Comparison of ENCODE assay signal across 8 cellular contexts in genomic region chr14:103385153-103385993, GRCh38. TPM values are rescaled to one million over a fixed set of nuclear protein-coding genes. Genes with fewer than 3 reads are reported as not detected.
DNase-seq lines count a peak whose midpoint lies in the region; ATAC-seq and TF ChIP-seq lines count a peak whose summit lies in the region.

MARK3 (plus strand) TSS chr14:103385415; CDS start chr14:103386030, 615 bp downstream.

- H3K27ac ChIP-seq in rectal smooth muscle tissue (ENCODE audit: low read depth, low read length), result peak within 1 kb of the TSS; percentile 95
- H3K27ac ChIP-seq in aorta (ENCODE audit: low read depth in 1 of 2, low read length in 2 of 2), result peak within 1 kb of the TSS; percentile 91 to 94

- peak within 1 kb of the TSS; percentile 99 for H3K4me3 ChIP-seq in astrocyte of the cerebellum (ENCODE audit: low read depth, low read length)
- H3K4me3 ChIP-seq in rectal smooth muscle tissue (ENCODE audit: low read length), result peak within 1 kb of the TSS; percentile 89
- H3K4me3 ChIP-seq in aorta (ENCODE audit: low read length in 2 of 2), result peak within 1 kb of the TSS; percentile 92

- WGBS in aorta, 2 donors, result 0 to 1% methylated on average over 71 to 97 of the region's 97 CpGs

- peak; percentile 34 for DNase-seq in NCI-H2029 treated with DMSO at 0.1 percent for 48 hours (lab: John Stamatoyannopoulos, UW)
- DNase-seq in T-helper 9 cell, result peak; percentile 93
- peak; percentile 94 for DNase-seq in astrocyte of the cerebellum (ENCODE audit: low read depth)
- DNase-seq in hepatic stellate cell (ENCODE audit: low spot score), result peak; percentile 98
- peak; percentile 99 for DNase-seq in aorta

- H3K4me1 ChIP-seq in rectal smooth muscle tissue (ENCODE audit: control insufficient read depth, insufficient read depth, low read length), result peaks cover 13% of the 10 kb centered on the region
- H3K4me1 ChIP-seq in aorta (ENCODE audit: control insufficient read depth in 1 of 2, insufficient read depth in 2 of 2, low read length in 2 of 2), result peaks cover 0 to 5% of the 10 kb centered on the region in 2 donors

- peak; percentile 6 for TF ChIP-seq CTCF in astrocyte of the cerebellum (IDR thresholded peaks at IDR 0.05; ENCODE audit: low read depth, low read length, missing control alignments)

- H3K36me3 ChIP-seq in rectal smooth muscle tissue (ENCODE audit: control insufficient read depth, insufficient read depth, low read length) (no peaks in the 10 kb centered on the region), aorta (ENCODE audit: control insufficient read depth in 1 of 2, insufficient read depth in 2 of 2, low read length in 1 of 2) (no peaks in the 10 kb centered on the region)

- no peaks in the 10 kb centered on the region for H3K9me3 ChIP-seq in aorta (ENCODE audit: control insufficient read depth, low read length)

- H3K27me3 ChIP-seq in rectal smooth muscle tissue (ENCODE audit: control insufficient read depth, insufficient read depth, low read length) (no peaks in the 10 kb centered on the region), aorta (ENCODE audit: control insufficient read depth in 1 of 2, insufficient read depth in 2 of 2, low read length in 1 of 2) (no peaks in the 10 kb centered on the region)

- peak within 1 kb of the TSS; percentile 81 for H3K9ac ChIP-seq in rectal smooth muscle tissue (ENCODE audit: low read length)

- intact Hi-C loops in aorta (cut with DNase I), result loop anchor here in 1 of 2 donors (5.0 kb wide), 2 partner anchors 47 to 53 kb away; partner anchors contain the start of gene EIF5

- in situ Hi-C loops in astrocyte of the cerebellum (cut with HindIII; ENCODE audit: low sequenced_read_pairs), result no loop called here

- ATAC-seq in GM18508 (IDR thresholded peaks at IDR 0.05; ENCODE audit: insufficient read depth, unreplicated experiment) (peak; percentile 60), HG03025 (IDR thresholded peaks at IDR 0.05; ENCODE audit: low FRiP score, unreplicated experiment) (peak; percentile 84), aorta (ENCODE audit: low FRiP score) (peak; percentile 99)

RNA-seq across cellular contexts. Expression of gene MARK3, which starts in this region (rescaled TPM):
- 100 to 1,000 TPM in 1 of 2 donors, 10 to 100 TPM in 1; 77.3 to 121 TPM for total RNA-seq in aorta
- polyA plus RNA-seq in aorta, result 10 to 100 TPM; 21.7 to 94.6 TPM

Comparison
In these comparisons a context has a peak if more than half of its experiments do, and no peak if none do; other contexts are left out.
1. Peak in every context shown above with its lines: DNase-seq, ATAC-seq, H3K4me3 ChIP-seq and H3K27ac ChIP-seq.
2. DNase-seq: peak in every context shown above with its lines; median percentile 99 in aorta; 98 in hepatic stellate cell; 94 in astrocyte of the cerebellum; 93 in T-helper 9 cell; 34 in NCI-H2029 treated with DMSO at 0.1 percent for 48 hours.